ENCODE assay signal across 8 cellular contexts in genomic region chr12:7935773-7936581, GRCh38. TPM values are rescaled to one million over a fixed set of nuclear protein-coding genes. Genes with fewer than 3 reads are reported as not detected.
DNase-seq lines count a peak whose midpoint lies in the region; ATAC-seq lines count a peak whose summit lies in the region.

Gene SLC2A3 (minus strand): TSS chr12:7936187. CDS start chr12:7936034, 153 bp downstream.

- H3K36me3 Mint-ChIP-seq in activated CD4-positive, alpha-beta T cell treated with anti-CD3 and anti-CD28 coated beads, Interleukin-2, amount 10 ng/mL, durations not matched to agents 7 days and 5 days (ENCODE audit: low read depth), result peaks cover 7% of the 10 kb centered on the region

- peak; percentile 40 for ATAC-seq in GM21367 (IDR thresholded peaks at IDR 0.05; ENCODE audit: unreplicated experiment)
- ATAC-seq in GM18909 (IDR thresholded peaks at IDR 0.05; ENCODE audit: poor library complexity, unreplicated experiment), result no peak

- no peak within 1 kb of the TSS for H3K27ac Mint-ChIP-seq in activated CD4-positive, alpha-beta T cell treated with anti-CD3 and anti-CD28 coated beads, Interleukin-2, amount 10 ng/mL, durations not matched to agents 7 days and 5 days

- CTCF ChIA-PET in activated CD4-positive, alpha-beta T cell treated with anti-CD3 and anti-CD28 coated beads, Interleukin-2, amount 10 ng/mL, durations not matched to agents 7 days and 5 days (lab: Charles Lee), result interaction anchor here (0.7 to 5.2 kb wide), 7 partner anchors 11 to 59 kb away, joined by 3 to 70 read pairs (median 8); no protein-coding TSS in a partner anchor

- H3K9me3 Mint-ChIP-seq in activated CD4-positive, alpha-beta T cell treated with anti-CD3 and anti-CD28 coated beads, Interleukin-2, amount 10 ng/mL, durations not matched to agents 7 days and 5 days, result no peaks in the 10 kb centered on the region

- DNase-seq in AML-193 (lab: John Stamatoyannopoulos, UW), result peak; percentile 87 to 91
- DNase-seq in NCI-H2227 (lab: John Stamatoyannopoulos, UW; ENCODE audit: unreplicated experiment), result peak; percentile 82
- DNase-seq in activated CD4-positive, alpha-beta T cell treated with anti-CD3 and anti-CD28 coated beads, Interleukin-2, amount 10 ng/mL, durations not matched to agents 7 days and 5 days, result peak; percentile 89
- DNase-seq in dedifferentiated amniotic fluid mesenchymal stem cell (ENCODE audit: extremely low spot score), result peak; percentile 90
- peak; percentile 82 for DNase-seq in left kidney (ENCODE audit: low read depth, low spot score)
- peak in 3 of 4 experiments; percentile 47 to 74 (median 58) for DNase-seq in stimulated activated CD4-positive, alpha-beta T cell treated with anti-CD3 and anti-CD28 coated beads, Interleukin-1b, Interleukin-23, amount 100 ng/mL, for 24 hours (ENCODE audit: low read depth in 4 of 4, low spot score in 1 of 4)

- POLR2A ChIA-PET in activated CD4-positive, alpha-beta T cell treated with anti-CD3 and anti-CD28 coated beads, Interleukin-2, amount 10 ng/mL, durations not matched to agents 7 days and 5 days (lab: Charles Lee), result interaction anchor here (0.6 to 5.6 kb wide), 9 partner anchors 8 to 72 kb away, joined by 3 to 88 read pairs (median 3); no protein-coding TSS in a partner anchor

- no peaks in the 10 kb centered on the region for H3K27me3 Mint-ChIP-seq in activated CD4-positive, alpha-beta T cell treated with anti-CD3 and anti-CD28 coated beads, Interleukin-2, amount 10 ng/mL, durations not matched to agents 7 days and 5 days

- H3K4me3 Mint-ChIP-seq in activated CD4-positive, alpha-beta T cell treated with anti-CD3 and anti-CD28 coated beads, Interleukin-2, amount 10 ng/mL, durations not matched to agents 7 days and 5 days, result no peak within 1 kb of the TSS

- H3K4me1 Mint-ChIP-seq in activated CD4-positive, alpha-beta T cell treated with anti-CD3 and anti-CD28 coated beads, Interleukin-2, amount 10 ng/mL, durations not matched to agents 7 days and 5 days, result peaks cover 20% of the 10 kb centered on the region

RNA-seq across cellular contexts. Expression of gene SLC2A3, which starts in this region (rescaled TPM):
- 100 to 1,000 TPM; 227 to 230 TPM for total RNA-seq in activated CD4-positive, alpha-beta T cell treated with anti-CD3 and anti-CD28 coated beads, Interleukin-2, amount 10 ng/mL, durations not matched to agents 7 days and 5 days
